ENCODE assay signal across 11 cellular contexts in genomic region chr2:219510512-219511135, GRCh38. TPM values are rescaled to one million over a fixed set of nuclear protein-coding genes. Genes with fewer than 3 reads are reported as not detected.
DNase-seq lines count a peak whose midpoint lies in the region; ATAC-seq and TF ChIP-seq lines count a peak whose summit lies in the region.
"Had no signal": no experiment of that assay in that cellular context is flagged by ENCODE, and none has a peak within 500 bp of the region (broad histone marks: within the 10 kb centered on the region; RNA-seq: fewer than 3 reads in every experiment).

No MANE protein-coding gene starts in this region.

- H3K4me3 Mint-ChIP-seq in effector memory CD8-positive, alpha-beta T cell, result peak overlapping the region; percentile 63 to 67
- H3K4me3 Mint-ChIP-seq in activated T-cell treated with anti-CD3 and anti-CD28 coated beads, Interleukin-2, amount 50 U/mL, for 24 hours, result no peak overlapping the region

- H3K4me2 ChIP-seq in neural cell (ENCODE audit: low read length), result no peak overlapping the region

- POLR2A ChIA-PET in BJ (lab: Charles Lee), result interaction anchor here (0.6 to 1.4 kb wide), 3 partner anchors 12 to 116 kb away, joined by 4 to 10 read pairs (median 5); partner anchors contain the start of gene GMPPA

- H3K4me3 ChIP-seq in BJ (ENCODE audit: low read depth, low read length), result no peak overlapping the region
- H3K4me3 ChIP-seq in HUES6 (ENCODE audit: low read depth, low read length), result peak overlapping the region; percentile 60
- H3K4me3 ChIP-seq in neural cell (ENCODE audit: low read length), result no peak overlapping the region
- H3K4me3 ChIP-seq: lung, prostate gland had no signal

- TF ChIP-seq RAD21 in neural cell (conservative IDR thresholded peaks at IDR 0.05), result no peak

- H2AFZ ChIP-seq in neural cell (ENCODE audit: low read depth, low read length), result no peak overlapping the region

- peaks cover 65 to 82% of the 10 kb centered on the region in 2 donors for H3K27me3 Mint-ChIP-seq in effector memory CD8-positive, alpha-beta T cell
- peaks cover 71% of the 10 kb centered on the region for H3K27me3 Mint-ChIP-seq in activated T-cell treated with anti-CD3 and anti-CD28 coated beads, Interleukin-2, amount 50 U/mL, for 24 hours

- no peak overlapping the region for H3K27ac ChIP-seq in HUES6 (ENCODE audit: low read depth, low read length)
- H3K27ac ChIP-seq in neural cell (ENCODE audit: low read length), result no peak overlapping the region
- H3K27ac ChIP-seq: prostate gland had no signal

- TF ChIP-seq CTCF in BJ (IDR thresholded peaks at IDR 0.05; ENCODE audit: insufficient read depth, low read depth, low read length), result 0 out of 2 replicates have a peak, but pooled peaks have one; percentile 1
- no peak for TF ChIP-seq CTCF in neural cell (IDR thresholded peaks at IDR 0.05; ENCODE audit: poor library complexity, severe bottlenecking)

- no peaks in the 10 kb centered on the region for H4K20me1 ChIP-seq in neural cell (ENCODE audit: insufficient read depth)

- peaks cover 13% of the 10 kb centered on the region for H3K36me3 Mint-ChIP-seq in effector memory CD8-positive, alpha-beta T cell (ENCODE audit: insufficient read depth)
- H3K36me3 Mint-ChIP-seq in activated T-cell treated with anti-CD3 and anti-CD28 coated beads, Interleukin-2, amount 50 U/mL, for 24 hours (ENCODE audit: low read depth), result peaks cover 20% of the 10 kb centered on the region

- CTCF ChIA-PET in BJ (lab: Yijun Ruan, JAX), result interaction anchor here (0.9 to 42.0 kb wide), 17 partner anchors 0 to 434 kb away, joined by 3 to 872 read pairs (median 5); partner anchors contain the start of genes ASIC4, CHPF, GMPPA and TMEM198

- no peaks in the 10 kb centered on the region for H3K9me3 ChIP-seq in HUES6 (ENCODE audit: control insufficient read depth, insufficient read depth, low read depth, low read length)
- H3K9me3 ChIP-seq in neural cell (ENCODE audit: low read length), result no peaks in the 10 kb centered on the region
- H3K9me3 ChIP-seq: prostate gland had no signal

- H3K27me3 ChIP-seq in BJ (ENCODE audit: control insufficient read depth, insufficient read depth, low read length) (peaks cover 29% of the 10 kb centered on the region), HUES6 (ENCODE audit: control insufficient read depth, insufficient read depth, low read length) (peaks cover 45% of the 10 kb centered on the region), neural cell (ENCODE audit: insufficient read depth, low read depth, low read length) (no peaks in the 10 kb centered on the region)

- TF ChIP-seq EP300 in neural cell (conservative IDR thresholded peaks at IDR 0.05; ENCODE audit: poor library complexity, severe bottlenecking), result no peak

- no peaks in the 10 kb centered on the region for H3K79me2 ChIP-seq in neural cell (replicated peaks; ENCODE audit: insufficient read depth, low read length)

- no peak overlapping the region for H3K9ac ChIP-seq in HUES6 (ENCODE audit: low read length)
- peak overlapping the region; percentile 9 for H3K9ac ChIP-seq in neural cell (ENCODE audit: low read length)

- peaks cover 67% of the 10 kb centered on the region for H3K4me1 ChIP-seq in HUES6 (ENCODE audit: control insufficient read depth, insufficient read depth, low read length)

- no peak for DNase-seq in BJ (ENCODE audit: low read depth)
- DNase-seq in effector memory CD8-positive, alpha-beta T cell, result no peak
- DNase-seq in COLO829 (ENCODE audit: low spot score), result no peak
- no peak for DNase-seq in GDM1 (lab: John Stamatoyannopoulos, UW)
- DNase-seq in activated T-cell treated with anti-CD3 and anti-CD28 coated beads, Interleukin-2, amount 50 U/mL, for 24 hours, result no peak

- H3K36me3 ChIP-seq in BJ (ENCODE audit: control insufficient read depth, insufficient read depth, low read length), result peaks cover 8% of the 10 kb centered on the region
- H3K36me3 ChIP-seq in HUES6 (ENCODE audit: control insufficient read depth, insufficient read depth, low read length), result peaks cover 7% of the 10 kb centered on the region
- H3K36me3 ChIP-seq in neural cell (ENCODE audit: insufficient read depth, low read length), result no peaks in the 10 kb centered on the region

- no peak overlapping the region for H3K27ac Mint-ChIP-seq in effector memory CD8-positive, alpha-beta T cell
- no peak overlapping the region for H3K27ac Mint-ChIP-seq in activated T-cell treated with anti-CD3 and anti-CD28 coated beads, Interleukin-2, amount 50 U/mL, for 24 hours

- no peaks in the 10 kb centered on the region for H3K9me2 ChIP-seq in neural cell (ENCODE audit: insufficient read depth, low read length)

- no peaks in the 10 kb centered on the region for H3F3A ChIP-seq in neural cell (ENCODE audit: insufficient read depth, low read length, poor library complexity, severe bottlenecking)

- no peaks in the 10 kb centered on the region for H3K9me3 Mint-ChIP-seq in effector memory CD8-positive, alpha-beta T cell
- no peaks in the 10 kb centered on the region for H3K9me3 Mint-ChIP-seq in activated T-cell treated with anti-CD3 and anti-CD28 coated beads, Interleukin-2, amount 50 U/mL, for 24 hours

- peaks cover 26 to 27% of the 10 kb centered on the region in 2 donors for H3K4me1 Mint-ChIP-seq in effector memory CD8-positive, alpha-beta T cell (ENCODE audit: low read depth in 2 of 2)
- peaks cover 26% of the 10 kb centered on the region for H3K4me1 Mint-ChIP-seq in activated T-cell treated with anti-CD3 and anti-CD28 coated beads, Interleukin-2, amount 50 U/mL, for 24 hours (ENCODE audit: low read depth)

- no peak for ATAC-seq in effector memory CD8-positive, alpha-beta T cell (replicated peaks)
- no peak for ATAC-seq in GM18873 (IDR thresholded peaks at IDR 0.05; ENCODE audit: low FRiP score, unreplicated experiment)

TF ChIP-seq in neural cell, 6 proteins besides CTCF, POLR2A, EP300 and RAD21:
- TF ChIP-seq TAF1 (IDR thresholded peaks at IDR 0.05; ENCODE audit: low read depth) (no peak), EZH2 (IDR thresholded peaks at IDR 0.05; ENCODE audit: borderline replicate concordance, insufficient read depth, low read length, poor library complexity, severe bottlenecking) (no peak), REST (IDR thresholded peaks at IDR 0.05; ENCODE audit: borderline replicate concordance) (no peak), POLR2AphosphoS5 (IDR thresholded peaks at IDR 0.05) (no peak), MXI1 (conservative IDR thresholded peaks at IDR 0.05; ENCODE audit: poor library complexity, severe bottlenecking) (no peak), SMC3 (conservative IDR thresholded peaks at IDR 0.05; ENCODE audit: poor library complexity) (no peak)

RNA-seq across cellular contexts. Expression of gene ASIC4, which starts 3.7 kb away (rescaled TPM):
- polyA plus RNA-seq in BJ (2011; rRNA removed) (0.04 and 0.09 TPM in 2 replicates), neural cell (2.7 and 8.9 TPM in 2 replicates)
- 0.09 TPM in 1 of 2 replicates, not detected in the other for polyA minus RNA-seq in BJ (2011; rRNA and poly(A)+ RNA removed)
- polyA minus RNA-seq in neural cell, result 1.9 and 2.9 TPM in 2 replicates
- polyA plus RNA-seq: CD14-positive monocyte had no signal

RNA-seq across cellular contexts. Expression of gene GMPPA, which starts 11.9 kb away (rescaled TPM):
- polyA plus RNA-seq in BJ (2011; rRNA removed), result 123 and 171 TPM in 2 replicates
- polyA minus RNA-seq in BJ (2011; rRNA and poly(A)+ RNA removed), result 83.3 and 128 TPM in 2 replicates
- 16.9 and 20.4 TPM in 2 replicates for polyA plus RNA-seq in neural cell
- 9.4 and 14.9 TPM in 2 replicates for polyA minus RNA-seq in neural cell

RNA-seq across cellular contexts. Expression of gene CHPF, which starts 33.0 kb away (rescaled TPM):
- polyA plus RNA-seq in BJ (2011; rRNA removed) (65.0 and 119 TPM in 2 replicates), neural cell (24.3 and 28.6 TPM in 2 replicates)
- polyA minus RNA-seq in BJ (2011; rRNA and poly(A)+ RNA removed), result 19.2 and 21.0 TPM in 2 replicates
- polyA minus RNA-seq in neural cell, result 35.1 and 42.4 TPM in 2 replicates

RNA-seq across cellular contexts. Expression of gene TMEM198, which starts 33.2 kb away (rescaled TPM):
- polyA plus RNA-seq in BJ (2011; rRNA removed), result 2.5 and 4.0 TPM in 2 replicates
- polyA minus RNA-seq in BJ (2011; rRNA and poly(A)+ RNA removed), result 1.2 and 1.9 TPM in 2 replicates
- 39.3 and 44.0 TPM in 2 replicates for polyA plus RNA-seq in neural cell
- 39.7 and 50.9 TPM in 2 replicates for polyA minus RNA-seq in neural cell
- polyA plus RNA-seq: CD14-positive monocyte had no signal
